ENCODE assay signal across 12 cellular contexts in the genomic region with DNA sequence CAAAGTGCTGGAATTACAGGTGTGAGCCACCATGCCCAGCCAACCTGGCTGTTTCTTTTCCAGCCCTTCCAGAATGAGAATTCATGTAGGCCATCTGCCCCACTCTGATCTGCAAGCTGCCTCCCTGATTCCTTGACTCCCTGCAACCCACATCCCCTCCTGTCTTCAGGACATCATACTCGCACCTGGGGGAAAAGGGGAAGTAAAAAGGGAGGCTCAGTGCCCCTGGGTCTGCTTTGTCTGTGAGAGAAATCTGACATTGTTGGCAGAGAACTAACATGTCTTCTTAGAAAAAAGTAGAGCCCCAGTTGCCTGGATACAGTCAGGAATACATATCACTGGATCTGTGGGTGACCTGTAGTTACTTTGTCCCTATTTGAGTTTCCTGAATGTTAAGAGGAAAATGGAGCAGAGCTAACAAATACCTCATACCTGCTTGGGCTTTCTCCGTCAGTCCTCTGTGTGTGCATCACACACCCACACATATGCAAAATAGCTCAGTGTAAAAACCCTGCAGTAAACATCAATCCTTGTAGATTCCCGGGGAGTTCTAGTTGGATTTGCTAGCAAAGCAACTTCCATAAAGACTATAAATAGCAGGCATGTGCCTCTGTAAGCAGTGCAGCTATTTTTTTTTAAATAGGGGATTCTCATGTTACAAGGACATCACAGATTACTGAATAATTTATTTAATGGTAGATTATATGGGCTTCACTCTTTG.
DNase-seq lines count a peak whose midpoint lies in the region; ATAC-seq, FAIRE-seq and TF ChIP-seq lines count a peak whose summit lies in the region.
"Had no signal": no experiment of that assay in that cellular context is flagged by ENCODE, and none has a peak within 500 bp of the region (broad histone marks: within the 10 kb centered on the region; RNA-seq: fewer than 3 reads in every experiment).

No MANE protein-coding gene starts in this region.

- no peak overlapping the region for H3K27ac Mint-ChIP-seq in astrocyte (ENCODE audit: unreplicated experiment)

- H3K9me3 ChIP-seq in astrocyte (ENCODE audit: insufficient read depth, low read depth, low read length) = no peaks in the 10 kb centered on the region
- H3K9me3 ChIP-seq in neuron (ENCODE audit: low read length) = no peaks in the 10 kb centered on the region
- no peaks in the 10 kb centered on the region for H3K9me3 ChIP-seq in WERI-Rb-1 (ENCODE audit: severe bottlenecking)
- H3K9me3 ChIP-seq: adrenal gland, heart left ventricle had no signal

- H3K4me2 ChIP-seq in astrocyte (ENCODE audit: low read length) = peak overlapping the region; percentile 4

- no peaks in the 10 kb centered on the region for H3K79me2 ChIP-seq in astrocyte (ENCODE audit: insufficient read depth, low read length)

- H3K9ac ChIP-seq in astrocyte (ENCODE audit: low read length) = no peak overlapping the region

- no peaks in the 10 kb centered on the region for H3K36me3 ChIP-seq in astrocyte (ENCODE audit: insufficient read depth, low read length)
- H3K36me3 ChIP-seq in neuron (ENCODE audit: insufficient read depth, low read length) = no peaks in the 10 kb centered on the region
- H3K36me3 ChIP-seq in WERI-Rb-1 = no peaks in the 10 kb centered on the region
- H3K36me3 ChIP-seq: adrenal gland, heart left ventricle had no signal

- TF ChIP-seq CTCF in astrocyte (IDR thresholded peaks at IDR 0.05; ENCODE audit: insufficient read depth, low read depth, low read length) (no peak), WERI-Rb-1 (IDR thresholded peaks at IDR 0.05; ENCODE audit: low read depth, low read length) (no peak)

- H3K36me3 Mint-ChIP-seq in astrocyte (ENCODE audit: low read depth, unreplicated experiment) = no peaks in the 10 kb centered on the region

- no peaks in the 10 kb centered on the region for H4K20me1 ChIP-seq in astrocyte (ENCODE audit: insufficient read depth, low read length)

- peaks cover 1% of the 10 kb centered on the region for H3K9me3 Mint-ChIP-seq in astrocyte (ENCODE audit: unreplicated experiment)

- H3K4me3 ChIP-seq in astrocyte (ENCODE audit: insufficient read depth, low read depth, low read length) (no peak overlapping the region), neuron (ENCODE audit: low read length) (no peak overlapping the region), WERI-Rb-1 (ENCODE audit: low read depth, low read length) (no peak overlapping the region)
- H3K4me3 ChIP-seq: adrenal gland, heart left ventricle had no signal

- no peaks in the 10 kb centered on the region for H3K27me3 ChIP-seq in astrocyte (ENCODE audit: insufficient read depth, low read length)
- no peaks in the 10 kb centered on the region for H3K27me3 ChIP-seq in neuron (ENCODE audit: insufficient read depth, low read length)
- no peaks in the 10 kb centered on the region for H3K27me3 ChIP-seq in WERI-Rb-1 (ENCODE audit: insufficient read depth, low read depth, severe bottlenecking)
- H3K27me3 ChIP-seq: adrenal gland, heart left ventricle had no signal

- peaks cover 4% of the 10 kb centered on the region for H3K4me1 ChIP-seq in astrocyte (ENCODE audit: insufficient read depth, low read length)
- H3K4me1 ChIP-seq in neuron (ENCODE audit: insufficient read depth, low read length) = peaks cover 9% of the 10 kb centered on the region
- H3K4me1 ChIP-seq: adrenal gland had no signal

- ATAC-seq in GM21360 (IDR thresholded peaks at IDR 0.05; ENCODE audit: unreplicated experiment) (peak; percentile 30), HG03196 (IDR thresholded peaks at IDR 0.05; ENCODE audit: unreplicated experiment) (peak; percentile 30)
- ATAC-seq: heart left ventricle, sciatic nerve had no signal

- peaks cover 6% of the 10 kb centered on the region for H3K4me1 Mint-ChIP-seq in astrocyte (ENCODE audit: low read depth, unreplicated experiment)

- H2AFZ ChIP-seq in astrocyte (ENCODE audit: low read depth, low read length) (no peak overlapping the region), neuron (ENCODE audit: low read depth, low read length) (peak overlapping the region; percentile 1)

- peak; percentile 8 for DNase-seq in astrocyte (ENCODE audit: low read depth)
- DNase-seq in hypothalamus (lab: John Stamatoyannopoulos, UW) = no peak
- no peak for DNase-seq in GOT3 (lab: John Stamatoyannopoulos, UW)
- DNase-seq in EL = no peak
- DNase-seq in WERI-Rb-1 = no peak
- DNase-seq: activated CD4-positive, CD25-positive, alpha-beta regulatory T cell; adrenal gland; heart left ventricle had no signal

- peaks cover 16% of the 10 kb centered on the region for H3K27me3 Mint-ChIP-seq in astrocyte (ENCODE audit: low read depth, unreplicated experiment)

- FAIRE-seq in astrocyte (lab: Jason Lieb, UNC) = no peak

- H3K27ac ChIP-seq in astrocyte (ENCODE audit: low read depth, low read length) (no peak overlapping the region), WERI-Rb-1 (no peak overlapping the region)
- H3K27ac ChIP-seq: adrenal gland, heart left ventricle had no signal

- no peak overlapping the region for H3K4me3 Mint-ChIP-seq in astrocyte (ENCODE audit: unreplicated experiment)
